ENCODE assay signal across 23 cellular contexts in the genomic region with DNA sequence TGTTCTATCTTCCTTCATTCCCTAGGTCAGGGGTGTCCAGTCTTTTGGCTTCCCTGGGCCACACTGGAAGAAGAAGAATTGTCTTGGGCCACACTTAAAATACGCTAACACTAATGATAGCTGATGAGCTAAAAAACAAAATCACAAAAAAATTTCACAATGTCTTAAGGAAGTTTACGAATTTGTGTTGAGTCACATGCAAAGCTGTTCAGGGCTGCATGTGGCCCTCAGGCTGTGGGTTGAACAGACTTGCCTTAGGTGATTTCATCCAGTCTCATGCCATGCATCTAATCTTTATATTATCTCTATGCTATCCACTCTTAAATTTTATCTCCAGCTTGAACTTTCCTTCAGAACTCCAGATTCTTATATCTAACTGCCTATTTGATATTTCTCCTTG.
"Had no signal": no experiment of that assay in that cellular context is flagged by ENCODE, and none has a peak within 500 bp of the region (broad histone marks: within the 10 kb centered on the region; RNA-seq: fewer than 3 reads in every experiment).

No MANE protein-coding gene starts in this region.

- ATAC-seq: activated CD8-positive, alpha-beta T cell treated with anti-CD3 and anti-CD28 coated beads for 36 hours; activated naive CD4-positive, alpha-beta T cell treated with anti-CD3 and anti-CD28 coated beads, Interleukin-2, amount 50 U/mL, for 72 hours; activated T-cell treated with anti-CD3 and anti-CD28 coated beads, Interleukin-2, amount 50 U/mL, for 4 hours; gastroesophageal sphincter; left colon; naive thymus-derived CD4-positive, alpha-beta T cell; right lobe of liver had no signal

- H3K36me3 ChIP-seq: cardiac muscle cell, esophagus squamous epithelium, gastroesophageal sphincter, ovary, right lobe of liver, tibial nerve had no signal

- H2AFZ ChIP-seq: hepatocyte had no signal

- DNase-seq: activated B cell treated with CpG ODN at 0.5 μM for 24 hours; activated CD4-positive, alpha-beta T cell treated with anti-CD3 and anti-CD28 coated beads, Interleukin-2, amount 50 U/mL, for 1 hour; activated CD8-positive, alpha-beta T cell treated with anti-CD3 and anti-CD28 coated beads for 36 hours; activated T-cell treated with anti-CD3 and anti-CD28 coated beads, Interleukin-2, amount 50 U/mL, for 4 hours; anterior cingulate cortex; dorsolateral prefrontal cortex; esophagus squamous epithelium; kidney; left colon; midbrain; naive thymus-derived CD4-positive, alpha-beta T cell; ovary; right lobe of liver; stimulated activated CD4-positive, alpha-beta T cell treated with anti-CD3 and anti-CD28 coated beads, Interleukin-2, amount 100 ng/mL, for 48 hours; stimulated activated naive CD4-positive, alpha-beta T cell treated with Interleukin-2 at 50 U/mL for 16 hours; T-helper 1 cell had no signal

- H3K4me2 ChIP-seq: hepatocyte had no signal

- H3K4me1 ChIP-seq: esophagus squamous epithelium, gastroesophageal sphincter, right lobe of liver, tibial nerve had no signal

- FAIRE-seq: endothelial cell of umbilical vein, kidney had no signal

- H3K9me3 ChIP-seq: esophagus squamous epithelium, gastroesophageal sphincter, ovary, right lobe of liver, tibial nerve had no signal

- H3K79me2 ChIP-seq: hepatocyte had no signal

- H3K4me3 ChIP-seq: cardiac muscle cell, coronary artery, dorsolateral prefrontal cortex, esophagus squamous epithelium, gastroesophageal sphincter, hepatocyte, ovary, right lobe of liver, tibial nerve had no signal

- H3K27ac ChIP-seq: cardiac muscle cell, coronary artery, dorsolateral prefrontal cortex, esophagus squamous epithelium, gastroesophageal sphincter, hepatocyte, ovary, right lobe of liver, tibial nerve had no signal

- H3K27me3 ChIP-seq: cardiac muscle cell, dorsolateral prefrontal cortex, esophagus squamous epithelium, gastroesophageal sphincter, hepatocyte, ovary, right lobe of liver, tibial nerve had no signal
